Comparison of ENCODE assay signal across 8 cellular contexts in the genomic region with DNA sequence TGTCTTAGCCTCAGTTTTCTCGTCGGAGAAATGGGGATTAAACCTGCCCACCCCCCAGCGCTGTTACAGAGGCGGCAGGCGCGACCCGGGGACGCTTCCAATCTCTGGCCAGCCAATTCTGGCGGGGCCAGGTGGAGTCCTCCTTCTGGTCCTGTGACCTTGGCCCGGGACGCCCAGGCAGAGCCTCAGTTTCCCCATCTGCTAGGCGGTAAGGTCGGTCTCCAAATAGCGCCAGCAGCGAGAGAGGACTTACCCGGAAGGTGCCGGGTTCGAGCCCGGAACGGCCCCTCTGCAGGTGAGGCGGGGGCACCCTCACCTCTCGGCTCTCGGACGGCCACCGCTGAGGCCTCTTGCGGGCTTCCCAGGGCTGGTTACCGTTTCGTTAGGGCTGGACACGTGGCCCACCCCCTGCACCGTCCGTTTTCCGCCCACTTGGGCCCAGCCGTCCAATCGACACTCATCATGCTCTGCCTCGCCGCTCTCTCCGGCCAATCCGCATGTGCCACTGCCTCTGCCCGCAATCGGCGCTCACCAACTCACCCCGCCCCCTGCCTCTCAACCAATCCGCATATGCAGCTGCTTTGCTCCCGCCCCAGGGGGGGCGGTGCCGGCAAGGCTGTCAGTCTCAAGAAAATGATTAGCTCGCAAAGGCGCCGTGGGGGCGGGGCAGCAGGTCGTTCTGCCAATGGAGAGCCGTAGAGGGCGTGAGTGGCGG. TPM values are rescaled to one million over a fixed set of nuclear protein-coding genes. Genes with fewer than 3 reads are reported as not detected.
A peak's percentile ranks its signal among the peaks of the same experiment; 100 is the strongest.
DNase-seq lines count a peak whose midpoint lies in the region; ATAC-seq and TF ChIP-seq lines count a peak whose summit lies in the region.

A gene with protein sequence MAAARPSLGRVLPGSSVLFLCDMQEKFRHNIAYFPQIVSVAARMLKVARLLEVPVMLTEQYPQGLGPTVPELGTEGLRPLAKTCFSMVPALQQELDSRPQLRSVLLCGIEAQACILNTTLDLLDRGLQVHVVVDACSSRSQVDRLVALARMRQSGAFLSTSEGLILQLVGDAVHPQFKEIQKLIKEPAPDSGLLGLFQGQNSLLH (minus strand): TSS at position 384 of the 715 bp plus-strand sequence. CDS start 5,156 bp downstream, outside the sequence.

- H3K4me2 ChIP-seq in fibroblast of lung (ENCODE audit: extremely low read depth, insufficient read depth, low read length): peak within 1 kb of the TSS; percentile 99

- H3K4me1 Mint-ChIP-seq in activated T-helper 2 cell treated with anti-CD3 and anti-CD28 coated beads, Interferon-gamma antibody, Interleukin-2, Interleukin-4, amounts not matched to agents 10 μg/mL and 5 μg/mL and 100 μg/mL, durations not matched to agents 14 hours and 24 hours and 36 hours (ENCODE audit: low read depth): peaks cover 16% of the 10 kb centered on the region
- H3K4me1 Mint-ChIP-seq in naive thymus-derived CD4-positive, alpha-beta T cell: peaks cover 14 to 33% (median 20%) of the 10 kb centered on the region in 7 donors
- H3K4me1 Mint-ChIP-seq in stimulated activated naive B cell treated with anti-CD40 and anti-IgM and Interleukin-4, amounts not matched to agents 10 μg/mL and 1 μg/mL and 100 μg/mL, for 72 hours: peaks cover 15 to 25% of the 10 kb centered on the region in 2 donors

- H3K27ac ChIP-seq in RWPE2 (ENCODE audit: poor library complexity, severe bottlenecking) (peak within 1 kb of the TSS; percentile 18), fibroblast of lung (ENCODE audit: insufficient read depth, low read length) (peak within 1 kb of the TSS; percentile 93)
- peak within 1 kb of the TSS; percentile 79 for H3K27ac ChIP-seq in naive thymus-derived CD4-positive, alpha-beta T cell (ENCODE audit: low read depth, low read length)

- H3K27me3 ChIP-seq in RWPE2 (ENCODE audit: insufficient read depth, poor library complexity, severe bottlenecking) (no peaks in the 10 kb centered on the region), fibroblast of lung (ENCODE audit: control insufficient read depth, insufficient read depth, low read length) (no peaks in the 10 kb centered on the region)
- H3K27me3 ChIP-seq in naive thymus-derived CD4-positive, alpha-beta T cell (ENCODE audit: control insufficient read depth in 2 of 2, insufficient read depth in 2 of 2, low read length in 2 of 2): no peaks in the 10 kb centered on the region

- H3K4me1 ChIP-seq in RWPE2 (ENCODE audit: insufficient read depth, poor library complexity, severe bottlenecking): peaks cover 3% of the 10 kb centered on the region
- H3K4me1 ChIP-seq in fibroblast of lung (ENCODE audit: control insufficient read depth, extremely low read depth, insufficient read depth, low read length): peaks cover 8% of the 10 kb centered on the region
- peaks cover 4 to 12% of the 10 kb centered on the region in 2 donors for H3K4me1 ChIP-seq in naive thymus-derived CD4-positive, alpha-beta T cell (ENCODE audit: control insufficient read depth in 2 of 2, insufficient read depth in 2 of 2, low read length in 2 of 2)

- H3K9me3 Mint-ChIP-seq in activated T-helper 2 cell treated with anti-CD3 and anti-CD28 coated beads, Interferon-gamma antibody, Interleukin-2, Interleukin-4, amounts not matched to agents 10 μg/mL and 5 μg/mL and 100 μg/mL, durations not matched to agents 14 hours and 24 hours and 36 hours: no peaks in the 10 kb centered on the region
- H3K9me3 Mint-ChIP-seq in naive thymus-derived CD4-positive, alpha-beta T cell: no peaks in the 10 kb centered on the region
- H3K9me3 Mint-ChIP-seq in stimulated activated naive B cell treated with anti-CD40 and anti-IgM and Interleukin-4, amounts not matched to agents 10 μg/mL and 1 μg/mL and 100 μg/mL, for 72 hours: no peaks in the 10 kb centered on the region

- H3K27me3 Mint-ChIP-seq in activated T-helper 2 cell treated with anti-CD3 and anti-CD28 coated beads, Interferon-gamma antibody, Interleukin-2, Interleukin-4, amounts not matched to agents 10 μg/mL and 5 μg/mL and 100 μg/mL, durations not matched to agents 14 hours and 24 hours and 36 hours (ENCODE audit: low read depth): no peaks in the 10 kb centered on the region
- peaks cover 0 to 2% (median 0%) of the 10 kb centered on the region in 5 donors for H3K27me3 Mint-ChIP-seq in naive thymus-derived CD4-positive, alpha-beta T cell
- no peaks in the 10 kb centered on the region for H3K27me3 Mint-ChIP-seq in stimulated activated naive B cell treated with anti-CD40 and anti-IgM and Interleukin-4, amounts not matched to agents 10 μg/mL and 1 μg/mL and 100 μg/mL, for 72 hours

- ATAC-seq in RWPE2 (ENCODE audit: low read depth): peak; percentile 95
- peak; percentile 98 for ATAC-seq in naive thymus-derived CD4-positive, alpha-beta T cell
- peak; percentile 96 to 97 for ATAC-seq in stimulated activated naive B cell treated with anti-CD40 and anti-IgM and Interleukin-4, amounts not matched to agents 10 μg/mL and 1 μg/mL and 100 μg/mL, for 72 hours (replicated peaks)

- no peaks in the 10 kb centered on the region for H3K36me3 Mint-ChIP-seq in activated T-helper 2 cell treated with anti-CD3 and anti-CD28 coated beads, Interferon-gamma antibody, Interleukin-2, Interleukin-4, amounts not matched to agents 10 μg/mL and 5 μg/mL and 100 μg/mL, durations not matched to agents 14 hours and 24 hours and 36 hours (ENCODE audit: low read depth)
- no peaks in the 10 kb centered on the region for H3K36me3 Mint-ChIP-seq in naive thymus-derived CD4-positive, alpha-beta T cell
- H3K36me3 Mint-ChIP-seq in stimulated activated naive B cell treated with anti-CD40 and anti-IgM and Interleukin-4, amounts not matched to agents 10 μg/mL and 1 μg/mL and 100 μg/mL, for 72 hours: peaks cover 0 to 6% of the 10 kb centered on the region in 2 donors

- CTCF ChIA-PET in naive thymus-derived CD4-positive, alpha-beta T cell (lab: Charles Lee): interaction anchor here (0.7 to 1.2 kb wide), 4 partner anchors 24 to 172 kb away, joined by 3 to 6 read pairs (median 4); no protein-coding TSS in a partner anchor

- no peaks in the 10 kb centered on the region for H4K20me1 ChIP-seq in fibroblast of lung (ENCODE audit: control insufficient read depth, extremely low read depth, insufficient read depth, low read length)

- intact Hi-C loops in activated T-helper 2 cell treated with anti-CD3 and anti-CD28 coated beads, Interferon-gamma antibody, Interleukin-2, Interleukin-4, amounts not matched to agents 10 μg/mL and 5 μg/mL and 100 μg/mL, durations not matched to agents 14 hours and 24 hours and 36 hours (cut with micrococcal nuclease): loop anchor here (1.0 to 5.0 kb wide), 3 partner anchors 15 to 171 kb away; a partner anchor contains a TSS
- intact Hi-C loops in naive thymus-derived CD4-positive, alpha-beta T cell (cut with micrococcal nuclease): loop anchor here (1.0 to 2.0 kb wide), 10 partner anchors 15 to 398 kb away; a partner anchor contains a TSS

- DNase-seq in EH (ENCODE audit: low read depth): peak; percentile 100
- DNase-seq in H4 (ENCODE audit: low spot score): peak; percentile 100
- DNase-seq in LoVo (ENCODE audit: low spot score): peak; percentile 99
- peak; percentile 100 for DNase-seq in RWPE2 (ENCODE audit: low spot score)
- peak; percentile 100 for DNase-seq in activated T-helper 2 cell treated with anti-CD3 and anti-CD28 coated beads, Interferon-gamma antibody, Interleukin-2, Interleukin-4, amounts not matched to agents 10 μg/mL and 5 μg/mL and 100 μg/mL, durations not matched to agents 14 hours and 24 hours and 36 hours (ENCODE audit: low spot score)
- DNase-seq in fibroblast of lung (ENCODE audit: low read depth in 2 of 2): peak; percentile 99 to 100
- DNase-seq in naive thymus-derived CD4-positive, alpha-beta T cell: peak; percentile 99 to 100 (median 100)
- DNase-seq in stimulated activated naive B cell treated with anti-CD40 and anti-IgM and Interleukin-4, amounts not matched to agents 10 μg/mL and 1 μg/mL and 100 μg/mL, for 72 hours: peak; percentile 100

- POLR2A ChIA-PET in naive thymus-derived CD4-positive, alpha-beta T cell (lab: Charles Lee): interaction anchor here (0.6 to 2.6 kb wide), 11 partner anchors 14 to 207 kb away, joined by 3 to 29 read pairs (median 5); a partner anchor contains a TSS

- H3K9me3 ChIP-seq in RWPE2 (ENCODE audit: severe bottlenecking) (no peaks in the 10 kb centered on the region), fibroblast of lung (ENCODE audit: control insufficient read depth, insufficient read depth, low read depth, low read length) (no peaks in the 10 kb centered on the region)
- H3K9me3 ChIP-seq in naive thymus-derived CD4-positive, alpha-beta T cell (ENCODE audit: control insufficient read depth in 2 of 3, low read length in 3 of 3): no peaks in the 10 kb centered on the region

- H3K9ac ChIP-seq in fibroblast of lung (ENCODE audit: insufficient read depth, low read length): peak within 1 kb of the TSS; percentile 88

- H3K79me2 ChIP-seq in fibroblast of lung (ENCODE audit: control insufficient read depth, insufficient read depth, low read length): no peaks in the 10 kb centered on the region

- peak within 1 kb of the TSS; percentile 73 for H3K27ac Mint-ChIP-seq in activated T-helper 2 cell treated with anti-CD3 and anti-CD28 coated beads, Interferon-gamma antibody, Interleukin-2, Interleukin-4, amounts not matched to agents 10 μg/mL and 5 μg/mL and 100 μg/mL, durations not matched to agents 14 hours and 24 hours and 36 hours
- peak within 1 kb of the TSS; percentile 68 to 94 (median 90) for H3K27ac Mint-ChIP-seq in naive thymus-derived CD4-positive, alpha-beta T cell
- peak within 1 kb of the TSS; percentile 95 for H3K27ac Mint-ChIP-seq in stimulated activated naive B cell treated with anti-CD40 and anti-IgM and Interleukin-4, amounts not matched to agents 10 μg/mL and 1 μg/mL and 100 μg/mL, for 72 hours

- H3K36me3 ChIP-seq in RWPE2 (ENCODE audit: low read depth): 0 out of 2 replicates have a peak, but pooled peaks cover 3% of the 10 kb centered on the region
- no peaks in the 10 kb centered on the region for H3K36me3 ChIP-seq in fibroblast of lung (ENCODE audit: control insufficient read depth, insufficient read depth, low read length)
- no peaks in the 10 kb centered on the region for H3K36me3 ChIP-seq in naive thymus-derived CD4-positive, alpha-beta T cell (ENCODE audit: control insufficient read depth in 2 of 3, insufficient read depth in 3 of 3, low read length in 3 of 3)

- H2AFZ ChIP-seq in fibroblast of lung (ENCODE audit: low read length): peak within 1 kb of the TSS; percentile 89

- peak within 1 kb of the TSS; percentile 85 for H3K4me3 Mint-ChIP-seq in activated T-helper 2 cell treated with anti-CD3 and anti-CD28 coated beads, Interferon-gamma antibody, Interleukin-2, Interleukin-4, amounts not matched to agents 10 μg/mL and 5 μg/mL and 100 μg/mL, durations not matched to agents 14 hours and 24 hours and 36 hours (ENCODE audit: low read depth)
- peak within 1 kb of the TSS; percentile 86 to 99 (median 92) for H3K4me3 Mint-ChIP-seq in naive thymus-derived CD4-positive, alpha-beta T cell
- H3K4me3 Mint-ChIP-seq in stimulated activated naive B cell treated with anti-CD40 and anti-IgM and Interleukin-4, amounts not matched to agents 10 μg/mL and 1 μg/mL and 100 μg/mL, for 72 hours: peak within 1 kb of the TSS; percentile 90 to 93

- TF ChIP-seq CTCF in RWPE2 (IDR thresholded peaks at IDR 0.05; ENCODE audit: poor library complexity, severe bottlenecking) (no peak), fibroblast of lung (conservative IDR thresholded peaks at IDR 0.05 in 1 of 2, IDR thresholded peaks at IDR 0.05 in 1 of 2; ENCODE audit: low read depth in 1 of 2, low read length in 2 of 2) (no peak)

- peak within 1 kb of the TSS; percentile 59 for H3K4me3 ChIP-seq in RWPE2 (ENCODE audit: severe bottlenecking)
- H3K4me3 ChIP-seq in fibroblast of lung (replicated peaks in 1 of 4; ENCODE audit: control extremely low read depth in 1 of 4, insufficient read depth in 1 of 4, low read depth in 3 of 4, low read length in 4 of 4): peak within 1 kb of the TSS; percentile 75 to 95 (median 91)
- H3K4me3 ChIP-seq in naive thymus-derived CD4-positive, alpha-beta T cell (ENCODE audit: low read length): peak within 1 kb of the TSS; percentile 91

RNA-seq across cellular contexts. Expression of the gene that starts here (rescaled TPM):
- 187 and 279 TPM in 2 replicates for total RNA-seq in H4 (2014; rRNA removed; shearing (Covaris generic))
- 30.4 and 34.8 TPM in 2 replicates for total RNA-seq in activated T-helper 2 cell treated with anti-CD3 and anti-CD28 coated beads, Interferon-gamma antibody, Interleukin-2, Interleukin-4, amounts not matched to agents 10 μg/mL and 5 μg/mL and 100 μg/mL, durations not matched to agents 14 hours and 24 hours and 36 hours
- 34.2 and 35.5 TPM in 2 replicates for total RNA-seq in fibroblast of lung
- polyA plus RNA-seq in fibroblast of lung: 24.8 and 27.7 TPM in 2 replicates
- 47.5 and 61.6 TPM in 2 replicates for polyA plus RNA-seq in fibroblast of lung (2012)
- 22.3 and 31.8 TPM in 2 replicates for polyA minus RNA-seq in fibroblast of lung (ENCODE audit: low replicate concordance)
- total RNA-seq in naive thymus-derived CD4-positive, alpha-beta T cell: 10 to 100 TPM in 3 of 5 experiments, 1 to 10 TPM in 2; 5.1 to 20.1 (median 11.3) TPM
- 10 to 100 TPM; 25.9 to 31.2 TPM for polyA plus RNA-seq in naive thymus-derived CD4-positive, alpha-beta T cell

Comparison
In these comparisons a context has a peak if more than half of its experiments do, and no peak if none do; other contexts are left out.
1. Peak in every context shown above with its lines: DNase-seq, ATAC-seq, H3K4me3 ChIP-seq and H3K27ac ChIP-seq.
2. H3K27ac ChIP-seq: peak in every context shown above with its lines; median percentile 93 in fibroblast of lung; 79 in naive thymus-derived CD4-positive, alpha-beta T cell; 18 in RWPE2.